Comparison of ENCODE assay signal across 8 cellular contexts in genomic region chr12:42568952-42569916, GRCh38.
DNase-seq lines count a peak whose midpoint lies in the region; FAIRE-seq and TF ChIP-seq lines count a peak whose summit lies in the region.
"Had no signal": no experiment of that assay in that cellular context is flagged by ENCODE, and none has a peak within 500 bp of the region (broad histone marks: within the 10 kb centered on the region; RNA-seq: fewer than 3 reads in every experiment).

No MANE protein-coding gene starts in this region.

- FAIRE-seq in urothelium cell line (lab: Jason Lieb, UNC), result peak; percentile 50

- no peak overlapping the region for H3K4me3 ChIP-seq in GM12875 (ENCODE audit: low read depth, low read length)
- H3K4me3 ChIP-seq in HFF-Myc (replicated peaks; ENCODE audit: low read depth, low read length), result no peak overlapping the region

- peak; percentile 35 for DNase-seq in HFF-Myc (ENCODE audit: extremely low read depth, low read depth)
- peak; percentile 4 for DNase-seq in NCI-H2081 treated with DMSO at 0.1 percent for 48 hours (lab: John Stamatoyannopoulos, UW)
- peak; percentile 69 for DNase-seq in amniotic epithelial cell (ENCODE audit: low read depth)
- peak; percentile 73 for DNase-seq in inferior parietal cortex (ENCODE audit: extremely low spot score)
- DNase-seq in urothelium cell line (ENCODE audit: low spot score), result no peak
- DNase-seq in activated CD4-positive, alpha-beta T cell treated with anti-CD3 and anti-CD28 coated beads for 1 hour, result no peak
- DNase-seq: activated naive CD8-positive, alpha-beta T cell treated with anti-CD3 and anti-CD28 coated beads, Interleukin-2, amount 10 ng/mL, durations not matched to agents 7 days and 5 days had no signal

- peak; percentile 30; the same call in 1 of the 2 replicates for TF ChIP-seq CTCF in GM12875 (IDR thresholded peaks at IDR 0.05; ENCODE audit: borderline replicate concordance, insufficient read depth, low read depth, low read length)
- peak; percentile 54 for TF ChIP-seq CTCF in HFF-Myc (IDR thresholded peaks at IDR 0.05; ENCODE audit: low read depth, low read length, missing control alignments)

Comparison
In these comparisons a context has a peak if more than half of its experiments do, and no peak if none do; other contexts are left out.
1. DNase-seq: peak in HFF-Myc (single experiment), NCI-H2081 treated with DMSO at 0.1 percent for 48 hours (single experiment), amniotic epithelial cell (single experiment) and inferior parietal cortex (single experiment); none in urothelium cell line (single experiment) and activated CD4-positive, alpha-beta T cell treated with anti-CD3 and anti-CD28 coated beads for 1 hour (single experiment).